Comparison of ENCODE assay signal across 1 cellular context in the genomic region with DNA sequence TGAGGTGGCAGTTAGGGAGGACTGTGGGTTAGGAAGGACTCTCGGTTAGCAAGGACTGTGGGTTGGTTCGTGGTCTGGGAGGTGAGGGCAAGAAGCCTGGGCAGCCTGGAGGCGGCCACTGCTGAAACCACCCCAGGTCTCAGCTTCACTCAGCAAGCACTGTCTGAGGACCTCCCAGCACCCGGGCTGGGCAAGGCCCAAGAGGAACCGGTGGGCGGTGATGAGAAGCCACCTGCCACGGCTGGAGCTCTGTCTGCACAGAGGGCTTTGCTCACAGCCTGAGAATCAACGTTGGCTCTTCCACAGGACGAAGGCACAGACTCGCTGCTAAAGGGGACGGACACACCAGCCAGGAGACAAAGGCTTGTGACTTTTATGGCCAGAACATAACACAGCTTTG.
A peak's percentile ranks its signal among the peaks of the same experiment; 100 is the strongest.
TF ChIP-seq lines count a peak whose summit lies in the region.

No MANE protein-coding gene starts in this region.

TF ChIP-seq in HepG2, 621 proteins besides CTCF, POLR2A, EP300 and RAD21:
- TF ChIP-seq, protein P1, sequence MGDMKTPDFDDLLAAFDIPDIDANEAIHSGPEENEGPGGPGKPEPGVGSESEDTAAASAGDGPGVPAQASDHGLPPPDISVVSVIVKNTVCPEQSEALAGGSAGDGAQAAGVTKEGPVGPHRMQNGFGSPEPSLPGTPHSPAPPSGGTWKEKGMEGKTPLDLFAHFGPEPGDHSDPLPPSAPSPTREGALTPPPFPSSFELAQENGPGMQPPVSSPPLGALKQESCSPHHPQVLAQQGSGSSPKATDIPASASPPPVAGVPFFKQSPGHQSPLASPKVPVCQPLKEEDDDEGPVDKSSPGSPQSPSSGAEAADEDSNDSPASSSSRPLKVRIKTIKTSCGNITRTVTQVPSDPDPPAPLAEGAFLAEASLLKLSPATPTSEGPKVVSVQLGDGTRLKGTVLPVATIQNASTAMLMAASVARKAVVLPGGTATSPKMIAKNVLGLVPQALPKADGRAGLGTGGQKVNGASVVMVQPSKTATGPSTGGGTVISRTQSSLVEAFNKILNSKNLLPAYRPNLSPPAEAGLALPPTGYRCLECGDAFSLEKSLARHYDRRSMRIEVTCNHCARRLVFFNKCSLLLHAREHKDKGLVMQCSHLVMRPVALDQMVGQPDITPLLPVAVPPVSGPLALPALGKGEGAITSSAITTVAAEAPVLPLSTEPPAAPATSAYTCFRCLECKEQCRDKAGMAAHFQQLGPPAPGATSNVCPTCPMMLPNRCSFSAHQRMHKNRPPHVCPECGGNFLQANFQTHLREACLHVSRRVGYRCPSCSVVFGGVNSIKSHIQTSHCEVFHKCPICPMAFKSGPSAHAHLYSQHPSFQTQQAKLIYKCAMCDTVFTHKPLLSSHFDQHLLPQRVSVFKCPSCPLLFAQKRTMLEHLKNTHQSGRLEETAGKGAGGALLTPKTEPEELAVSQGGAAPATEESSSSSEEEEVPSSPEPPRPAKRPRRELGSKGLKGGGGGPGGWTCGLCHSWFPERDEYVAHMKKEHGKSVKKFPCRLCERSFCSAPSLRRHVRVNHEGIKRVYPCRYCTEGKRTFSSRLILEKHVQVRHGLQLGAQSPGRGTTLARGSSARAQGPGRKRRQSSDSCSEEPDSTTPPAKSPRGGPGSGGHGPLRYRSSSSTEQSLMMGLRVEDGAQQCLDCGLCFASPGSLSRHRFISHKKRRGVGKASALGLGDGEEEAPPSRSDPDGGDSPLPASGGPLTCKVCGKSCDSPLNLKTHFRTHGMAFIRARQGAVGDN (CRISPR knock-in tag; IDR thresholded peaks at IDR 0.05): 0 out of 2 replicates have a peak, but pooled peaks have one; percentile 14
- TF ChIP-seq ZNF326 (CRISPR knock-in tag; IDR thresholded peaks at IDR 0.05; ENCODE audit: borderline replicate concordance) (no peak), ZNF768 (CRISPR knock-in tag; IDR thresholded peaks at IDR 0.05) (peak; percentile 14; the same call in 1 of the 2 replicates), JUN (CRISPR knock-in tag; IDR thresholded peaks at IDR 0.05) (no peak), MAF1 (CRISPR knock-in tag; IDR thresholded peaks at IDR 0.05; ENCODE audit: borderline replicate concordance) (no peak), ZNF263 (CRISPR knock-in tag; IDR thresholded peaks at IDR 0.05) (peak; percentile 32; the same call in 1 of the 2 replicates)
- TF ChIP-seq, protein P2, sequence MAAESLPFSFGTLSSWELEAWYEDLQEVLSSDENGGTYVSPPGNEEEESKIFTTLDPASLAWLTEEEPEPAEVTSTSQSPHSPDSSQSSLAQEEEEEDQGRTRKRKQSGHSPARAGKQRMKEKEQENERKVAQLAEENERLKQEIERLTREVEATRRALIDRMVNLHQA (CRISPR knock-in tag; IDR thresholded peaks at IDR 0.05): no peak
